ENCODE assay signal across 28 cellular contexts in the genomic region with DNA sequence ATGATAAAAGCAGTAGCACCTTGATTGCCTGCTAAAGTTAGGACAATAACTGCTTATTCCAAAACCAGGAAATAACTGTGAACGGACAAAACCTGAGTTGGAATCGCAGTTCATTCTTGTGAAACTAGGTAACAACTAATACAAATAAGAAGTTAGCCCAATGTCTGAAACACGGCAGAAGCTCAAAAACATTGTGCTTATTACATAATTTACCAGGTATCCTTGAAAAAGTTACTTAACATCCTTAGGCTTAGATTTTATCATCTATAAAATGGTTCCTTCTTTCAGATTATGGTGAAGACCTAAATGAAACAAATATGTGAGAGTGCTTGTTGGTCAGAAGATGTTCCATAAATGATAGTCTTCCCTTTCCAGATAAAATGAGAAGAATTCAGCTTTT. TPM values are rescaled to one million over a fixed set of nuclear protein-coding genes. Genes with fewer than 3 reads are reported as not detected.
A peak's percentile ranks its signal among the peaks of the same experiment; 100 is the strongest.
DNase-seq lines count a peak whose midpoint lies in the region; ATAC-seq, FAIRE-seq and TF ChIP-seq lines count a peak whose summit lies in the region.
"Had no signal": no experiment of that assay in that cellular context is flagged by ENCODE, and none has a peak within 500 bp of the region (broad histone marks: within the 10 kb centered on the region; RNA-seq: fewer than 3 reads in every experiment).

No MANE protein-coding gene starts in this region.

- H3K18ac ChIP-seq in mesenchymal stem cell (ENCODE audit: low read depth in 1 of 2, low read length in 2 of 2): no peak overlapping the region

- H3K9me3 ChIP-seq in RWPE2 (ENCODE audit: severe bottlenecking): no peaks in the 10 kb centered on the region
- no peaks in the 10 kb centered on the region for H3K9me3 ChIP-seq in mesenchymal stem cell (ENCODE audit: control insufficient read depth, low read length)
- H3K9me3 ChIP-seq: suprapubic skin, uterus had no signal

- H3K36me3 ChIP-seq in RWPE2 (ENCODE audit: low read depth): peaks cover 33% of the 10 kb centered on the region
- peaks cover 3 to 36% of the 10 kb centered on the region in 2 experiments for H3K36me3 ChIP-seq in mesenchymal stem cell (ENCODE audit: control insufficient read depth in 1 of 2, insufficient read depth in 2 of 2, low read depth in 1 of 2, low read length in 2 of 2)
- H3K36me3 ChIP-seq: suprapubic skin, uterus had no signal

- peak; percentile 18 to 27 for DNase-seq in AML-193 (lab: John Stamatoyannopoulos, UW)
- DNase-seq in GM18507 (ENCODE audit: extremely low spot score, insufficient read length, low read depth): no peak
- no peak for DNase-seq in RWPE2 (ENCODE audit: low spot score)
- DNase-seq in mesenchymal stem cell: no peak
- DNase-seq in MV-4-11 (lab: John Stamatoyannopoulos, UW): no peak
- no peak for DNase-seq in stimulated activated naive CD4-positive, alpha-beta T cell treated with Interleukin-2 at 50 U/mL for 16 hours (lab: John Stamatoyannopoulos, UW)
- DNase-seq in GDM1 (lab: John Stamatoyannopoulos, UW): no peak
- DNase-seq: activated CD8-positive, alpha-beta memory T cell treated with anti-CD3 and anti-CD28 coated beads for 24 hours; activated naive CD4-positive, alpha-beta T cell treated with anti-CD3 and anti-CD28 coated beads for 36 hours; activated T-cell treated with anti-CD3 and anti-CD28 coated beads, Interleukin-2, amount 50 U/mL, for 48 hours; anterior cingulate cortex; caudate nucleus; DMS79; dorsolateral prefrontal cortex; foreskin fibroblast; heart right ventricle; left cardiac atrium; midbrain; MM.1S; NCI-H1694 treated with DMSO at 0.1 percent for 48 hours; NCI-H2171 treated with DMSO at 0.1 percent for 48 hours; NCI-H526; uterus had no signal

- TF ChIP-seq CTCF in RWPE2 (IDR thresholded peaks at IDR 0.05; ENCODE audit: poor library complexity, severe bottlenecking): no peak

- H3K4me1 ChIP-seq in RWPE2 (ENCODE audit: insufficient read depth, poor library complexity, severe bottlenecking) (peaks cover 72% of the 10 kb centered on the region), mesenchymal stem cell (ENCODE audit: control insufficient read depth, insufficient read depth, low read depth, low read length) (peaks cover 8% of the 10 kb centered on the region)

- H2BK120ac ChIP-seq in mesenchymal stem cell (ENCODE audit: low read depth, low read length): no peak overlapping the region

- H2BK15ac ChIP-seq in mesenchymal stem cell (ENCODE audit: low read depth, poor library complexity, severe bottlenecking): no peak overlapping the region

- H2AK5ac ChIP-seq in mesenchymal stem cell (ENCODE audit: low read length, severe bottlenecking): no peak overlapping the region

- H3K4ac ChIP-seq in mesenchymal stem cell (ENCODE audit: low read depth in 1 of 2, low read length in 2 of 2): no peak overlapping the region

- no peaks in the 10 kb centered on the region for H3K27me3 ChIP-seq in RWPE2 (ENCODE audit: insufficient read depth, poor library complexity, severe bottlenecking)
- H3K27me3 ChIP-seq in mesenchymal stem cell (ENCODE audit: control insufficient read depth in 1 of 2, insufficient read depth in 1 of 2, low read length in 2 of 2): no peaks in the 10 kb centered on the region
- H3K27me3 ChIP-seq: dorsolateral prefrontal cortex, heart right ventricle, suprapubic skin, uterus had no signal

- no peak overlapping the region for H3K4me2 ChIP-seq in mesenchymal stem cell (ENCODE audit: low read length, poor library complexity, severe bottlenecking)

- H2BK5ac ChIP-seq in mesenchymal stem cell (ENCODE audit: low read depth, low read length, poor library complexity, severe bottlenecking): no peak overlapping the region

- ATAC-seq in RWPE2 (ENCODE audit: low read depth) (no peak), HG03520 (IDR thresholded peaks at IDR 0.05; ENCODE audit: unreplicated experiment) (no peak)
- ATAC-seq: GM12878; heart right ventricle; left cardiac atrium; natural killer cell treated with Interleukin-12 subunit alpha and Interleukin-12 subunit beta and Interleukin-15 and Interleukin-18, amount 100 ng/mL, for 72 hours had no signal

- no peak overlapping the region for H2BK12ac ChIP-seq in mesenchymal stem cell (ENCODE audit: low read length in 2 of 2)

- H3K4me3 ChIP-seq in RWPE2 (ENCODE audit: severe bottlenecking) (no peak overlapping the region), mesenchymal stem cell (ENCODE audit: insufficient read depth in 1 of 2, low read depth in 1 of 2, low read length in 2 of 2) (no peak overlapping the region)
- H3K4me3 ChIP-seq: GM12878, heart right ventricle, suprapubic skin, uterus had no signal

- peak overlapping the region; percentile 63 for H3K27ac ChIP-seq in RWPE2 (ENCODE audit: poor library complexity, severe bottlenecking)
- H3K27ac ChIP-seq in mesenchymal stem cell (ENCODE audit: low read length, poor library complexity, severe bottlenecking): no peak overlapping the region
- H3K27ac ChIP-seq: heart right ventricle, suprapubic skin, uterus had no signal

- no peak overlapping the region for H2AFZ ChIP-seq in mesenchymal stem cell (ENCODE audit: low read depth, low read length)

- H3K14ac ChIP-seq in mesenchymal stem cell (ENCODE audit: low read length in 2 of 2): no peak overlapping the region

- H4K8ac ChIP-seq in mesenchymal stem cell (ENCODE audit: low read length): no peak overlapping the region

- no peaks in the 10 kb centered on the region for H3K79me1 ChIP-seq in mesenchymal stem cell (replicated peaks; ENCODE audit: low read length, poor library complexity, severe bottlenecking)

- 100% methylated on average over 3 of the region's 3 CpGs for WGBS in mesenchymal stem cell

- no peak overlapping the region for H4K91ac ChIP-seq in mesenchymal stem cell (ENCODE audit: low read length)

- H3K23ac ChIP-seq in mesenchymal stem cell (ENCODE audit: low read length in 2 of 2): no peak overlapping the region

- FAIRE-seq in GM18507 (lab: Jason Lieb, UNC): peak; percentile 12
- FAIRE-seq: endothelial cell of umbilical vein, GM12878 had no signal

- peak overlapping the region; percentile 24 for H3K9ac ChIP-seq in mesenchymal stem cell (ENCODE audit: low read length)

RNA-seq across cellular contexts. Expression of gene RTN4, which starts 32.4 kb away (rescaled TPM):
- polyA plus RNA-seq in mesenchymal stem cell (2013, experiment 1 of 2): 977 TPM
- 1,026 TPM for polyA plus RNA-seq in mesenchymal stem cell (2013, experiment 2 of 2)

Comparison
In these comparisons a context has a peak if more than half of its experiments do, and no peak if none do; other contexts are left out.
1. DNase-seq: peak in AML-193 (2 of 2); none in GM18507 (single experiment), RWPE2 (single experiment), mesenchymal stem cell (single experiment), MV-4-11 (single experiment), stimulated activated naive CD4-positive, alpha-beta T cell treated with Interleukin-2 at 50 U/mL for 16 hours (single experiment) and GDM1 (single experiment).